In genomic region chr2:100786297-100786658, GRCh38 we compare ENCODE assay signal across 9 cellular contexts. TPM values are rescaled to one million over a fixed set of nuclear protein-coding genes. Genes with fewer than 3 reads are reported as not detected.
DNase-seq lines count a peak whose midpoint lies in the region; ATAC-seq, FAIRE-seq and TF ChIP-seq lines count a peak whose summit lies in the region.
"Had no signal": no experiment of that assay in that cellular context is flagged by ENCODE, and none has a peak within 500 bp of the region (broad histone marks: within the 10 kb centered on the region; RNA-seq: fewer than 3 reads in every experiment).

No MANE protein-coding gene starts in this region.

- no peaks in the 10 kb centered on the region for H3K27me3 Mint-ChIP-seq in activated naive CD4-positive, alpha-beta T cell treated with anti-CD3 and anti-CD28 coated beads for 36 hours (ENCODE audit: low read depth)
- H3K27me3 Mint-ChIP-seq: activated CD4-positive, alpha-beta T cell treated with anti-CD3 and anti-CD28 coated beads for 36 hours had no signal

- TF ChIP-seq CTCF in RWPE2 (IDR thresholded peaks at IDR 0.05; ENCODE audit: poor library complexity, severe bottlenecking) = no peak
- TF ChIP-seq CTCF in fibroblast of mammary gland (conservative IDR thresholded peaks at IDR 0.05; ENCODE audit: control insufficient read depth, insufficient read depth, low read depth, low read length) = no peak
- no peak for TF ChIP-seq CTCF in psoas muscle (IDR thresholded peaks at IDR 0.05)

- H3K4me1 Mint-ChIP-seq in activated naive CD4-positive, alpha-beta T cell treated with anti-CD3 and anti-CD28 coated beads for 36 hours (ENCODE audit: low read depth) = no peaks in the 10 kb centered on the region
- H3K4me1 Mint-ChIP-seq: activated CD4-positive, alpha-beta T cell treated with anti-CD3 and anti-CD28 coated beads for 36 hours had no signal

- no peaks in the 10 kb centered on the region for H3K36me3 Mint-ChIP-seq in activated naive CD4-positive, alpha-beta T cell treated with anti-CD3 and anti-CD28 coated beads for 36 hours (ENCODE audit: low read depth)

- 37 to 68% (median 50%) methylated on average over 7 of the region's 7 CpGs for WGBS in psoas muscle, 3 donors

- no peak overlapping the region for H3K27ac Mint-ChIP-seq in activated naive CD4-positive, alpha-beta T cell treated with anti-CD3 and anti-CD28 coated beads for 36 hours
- H3K27ac Mint-ChIP-seq: activated CD4-positive, alpha-beta T cell treated with anti-CD3 and anti-CD28 coated beads for 36 hours had no signal

- H3K9me3 Mint-ChIP-seq in activated naive CD4-positive, alpha-beta T cell treated with anti-CD3 and anti-CD28 coated beads for 36 hours = no peaks in the 10 kb centered on the region

- ATAC-seq in RWPE2 (ENCODE audit: low read depth) = peak; percentile 96
- peak; percentile 70 to 91 (median 76) for ATAC-seq in psoas muscle
- no peak for ATAC-seq in HG03159 (IDR thresholded peaks at IDR 0.05; ENCODE audit: unreplicated experiment)
- ATAC-seq in GM18520 (IDR thresholded peaks at IDR 0.05; ENCODE audit: unreplicated experiment) = no peak
- ATAC-seq: activated CD4-positive, alpha-beta T cell treated with anti-CD3 and anti-CD28 coated beads for 36 hours had no signal

- H3K27me3 ChIP-seq in RWPE2 (ENCODE audit: insufficient read depth, poor library complexity, severe bottlenecking) = no peaks in the 10 kb centered on the region
- no peaks in the 10 kb centered on the region for H3K27me3 ChIP-seq in psoas muscle (ENCODE audit: insufficient read depth in 3 of 3, low read length in 2 of 3)

- H3K9me3 ChIP-seq in RWPE2 (ENCODE audit: severe bottlenecking) (no peaks in the 10 kb centered on the region), psoas muscle (no peaks in the 10 kb centered on the region)

- intact Hi-C loops in psoas muscle (cut with DNase I) = no loop called here
- intact Hi-C loops in activated naive CD4-positive, alpha-beta T cell treated with anti-CD3 and anti-CD28 coated beads for 36 hours (cut with micrococcal nuclease) = no loop called here

- H3K4me3 ChIP-seq in RWPE2 (ENCODE audit: severe bottlenecking) (no peak overlapping the region), fibroblast of mammary gland (ENCODE audit: control insufficient read depth, low read depth, low read length) (no peak overlapping the region), psoas muscle (no peak overlapping the region)

- peak; percentile 89 for DNase-seq in ELR (ENCODE audit: low read depth)
- no peak for DNase-seq in RWPE2 (ENCODE audit: low spot score)
- peak; percentile 75 for DNase-seq in fibroblast of mammary gland (ENCODE audit: low read depth)
- no peak for DNase-seq in psoas muscle
- DNase-seq in activated naive CD4-positive, alpha-beta T cell treated with anti-CD3 and anti-CD28 coated beads for 36 hours = no peak
- no peak for DNase-seq in GM19239 (ENCODE audit: insufficient read length, low spot score)
- DNase-seq: activated CD4-positive, alpha-beta T cell treated with anti-CD3 and anti-CD28 coated beads for 36 hours had no signal

- no peak overlapping the region for H3K4me3 Mint-ChIP-seq in activated naive CD4-positive, alpha-beta T cell treated with anti-CD3 and anti-CD28 coated beads for 36 hours
- H3K4me3 Mint-ChIP-seq: activated CD4-positive, alpha-beta T cell treated with anti-CD3 and anti-CD28 coated beads for 36 hours had no signal

- CTCF ChIA-PET in activated naive CD4-positive, alpha-beta T cell treated with anti-CD3 and anti-CD28 coated beads for 36 hours (lab: Charles Lee) = no interaction called here

- H3K36me3 ChIP-seq in RWPE2 (ENCODE audit: low read depth) = no peaks in the 10 kb centered on the region
- H3K36me3 ChIP-seq in psoas muscle (ENCODE audit: insufficient read depth in 1 of 2, low read depth in 1 of 2) = no peaks in the 10 kb centered on the region

- peak overlapping the region; percentile 89 for H3K27ac ChIP-seq in RWPE2 (ENCODE audit: poor library complexity, severe bottlenecking)
- H3K27ac ChIP-seq in psoas muscle = no peak overlapping the region

- H3K4me1 ChIP-seq in RWPE2 (ENCODE audit: insufficient read depth, poor library complexity, severe bottlenecking) = peaks cover 28% of the 10 kb centered on the region
- no peaks in the 10 kb centered on the region for H3K4me1 ChIP-seq in psoas muscle

- FAIRE-seq in GM19239 (lab: Jason Lieb, UNC) = no peak

RNA-seq across cellular contexts. Expression of gene NPAS2, which starts 33.7 kb away (rescaled TPM):
- total RNA-seq in psoas muscle = 10 to 100 TPM in 3 of 4 donors, 1 to 10 TPM in 1; 8.7 to 42.7 (median 16.9) TPM
- 10 to 100 TPM in 2 of 3 donors, 1 to 10 TPM in 1; 8.5 to 56.2 (median 17.3) TPM for polyA plus RNA-seq in psoas muscle
- 1 to 10 TPM; 5.8 to 5.9 TPM for total RNA-seq in activated naive CD4-positive, alpha-beta T cell treated with anti-CD3 and anti-CD28 coated beads for 36 hours

Comparison
In these comparisons a context has a peak if more than half of its experiments do, and no peak if none do; other contexts are left out.
1. DNase-seq: peak in ELR (single experiment) and fibroblast of mammary gland (single experiment); none in RWPE2 (single experiment), psoas muscle (0 of 2), activated naive CD4-positive, alpha-beta T cell treated with anti-CD3 and anti-CD28 coated beads for 36 hours (single experiment) and GM19239 (single experiment).
2. ATAC-seq: peak in RWPE2 (single experiment) and psoas muscle (4 of 4); none in HG03159 (single experiment) and GM18520 (single experiment).